Comparison of ENCODE assay signal across 8 cellular contexts in genomic region chr18:11906926-11907874, GRCh38. TPM values are rescaled to one million over a fixed set of nuclear protein-coding genes. Genes with fewer than 3 reads are reported as not detected.
DNase-seq lines count a peak whose midpoint lies in the region; ATAC-seq, FAIRE-seq and TF ChIP-seq lines count a peak whose summit lies in the region.

No MANE protein-coding gene starts in this region.

- POLR2A ChIA-PET in A549 (lab: Yijun Ruan, JAX), result no interaction called here

- H3K4me1 ChIP-seq in A549 (peaks cover 28% of the 10 kb centered on the region), HUES64 (ENCODE audit: insufficient read depth, low read length) (peaks cover 35% of the 10 kb centered on the region), muscle layer of duodenum (ENCODE audit: control insufficient read depth in 1 of 2, insufficient read depth in 2 of 2, low read length in 2 of 2) (peaks cover 0 to 8% of the 10 kb centered on the region in 2 donors)

- TF ChIP-seq POLR2A in A549 (IDR thresholded peaks at IDR 0.05; ENCODE audit: low read length), result no peak

- ATAC-seq in A549 (no peak), HG03442 (IDR thresholded peaks at IDR 0.05; ENCODE audit: unreplicated experiment) (no peak)

- H3K9ac ChIP-seq in HUES64 (ENCODE audit: low read depth, low read length), result peak overlapping the region; percentile 75; the same call in 1 of the 2 replicates

- H3K4me2 ChIP-seq in A549, result peak overlapping the region; percentile 69

- H3K27me3 ChIP-seq in HUES64 (ENCODE audit: insufficient read depth, low read length), result peaks cover 11% of the 10 kb centered on the region; the same call in 1 of the 2 replicates
- H3K27me3 ChIP-seq in bronchial epithelial cell (ENCODE audit: control insufficient read depth, insufficient read depth, low read length), result no peaks in the 10 kb centered on the region
- H3K27me3 ChIP-seq in muscle layer of duodenum (ENCODE audit: low read depth, low read length), result no peaks in the 10 kb centered on the region

- FAIRE-seq in A549 (lab: Jason Lieb, UNC), result no peak
- FAIRE-seq in bronchial epithelial cell (lab: Jason Lieb, UNC), result no peak
- FAIRE-seq in frontal cortex (lab: Jason Lieb, UNC), result no peak

- H3K4me3 ChIP-seq in A549 (peak overlapping the region; percentile 50), HUES64 (ENCODE audit: low read length) (peak overlapping the region; percentile 94), bronchial epithelial cell (ENCODE audit: low read depth, low read length) (peak overlapping the region; percentile 61), muscle layer of duodenum (ENCODE audit: low read depth in 1 of 2, low read length in 2 of 2) (peak overlapping the region; percentile 77 to 93)

- TF ChIP-seq CTCF in A549 (IDR thresholded peaks at IDR 0.05) (no peak), bronchial epithelial cell (IDR thresholded peaks at IDR 0.05; ENCODE audit: insufficient read depth, low read length, severe bottlenecking) (no peak)

- CTCF ChIA-PET in A549 (lab: Yijun Ruan, JAX), result no interaction called here

- 68% methylated on average over 20 of the region's 20 CpGs for WGBS in A549 (ENCODE audit: missing lambda C conversion rate)
- WGBS in HUES64, result 51% methylated on average over 17 of the region's 20 CpGs

- H3K36me3 ChIP-seq in HUES64 (ENCODE audit: insufficient read depth, low read length) (no peaks in the 10 kb centered on the region), bronchial epithelial cell (ENCODE audit: control insufficient read depth, insufficient read depth, low read length) (peaks cover 2% of the 10 kb centered on the region), muscle layer of duodenum (ENCODE audit: control insufficient read depth in 1 of 2, insufficient read depth in 2 of 2, low read length in 2 of 2) (peaks cover 8 to 34% of the 10 kb centered on the region in 2 donors)

- DNase-seq in A549 (ENCODE audit: low read depth in 1 of 2, low spot score in 1 of 2) (no peak), bronchial epithelial cell (ENCODE audit: low read depth) (no peak), frontal cortex (ENCODE audit: low spot score in 2 of 2) (no peak), medulla oblongata (ENCODE audit: extremely low spot score) (no peak), NCI-H1048 (lab: John Stamatoyannopoulos, UW) (no peak)

- no peak for TF ChIP-seq EP300 in A549 (IDR thresholded peaks at IDR 0.05)

- H3K9me3 ChIP-seq in A549, result no peaks in the 10 kb centered on the region
- H3K9me3 ChIP-seq in HUES64 (ENCODE audit: insufficient read depth, low read depth, low read length), result no peaks in the 10 kb centered on the region
- H3K9me3 ChIP-seq in muscle layer of duodenum (ENCODE audit: control insufficient read depth in 1 of 2, low read length in 2 of 2), result no peaks in the 10 kb centered on the region

- no peak for TF ChIP-seq RAD21 in A549 (conservative IDR thresholded peaks at IDR 0.05 in 1 of 2, IDR thresholded peaks at IDR 0.05 in 1 of 2)

- peak overlapping the region; percentile 82 to 98 for H3K27ac ChIP-seq in A549
- peak overlapping the region; percentile 64; the same call in 1 of the 2 replicates for H3K27ac ChIP-seq in HUES64 (ENCODE audit: low read depth, low read length)
- H3K27ac ChIP-seq in muscle layer of duodenum (ENCODE audit: low read length), result peak overlapping the region; percentile 98

TF ChIP-seq in A549, 52 proteins besides CTCF, POLR2A, EP300 and RAD21:
- TF ChIP-seq HDAC2 (IDR thresholded peaks at IDR 0.05), result no peak
- TF ChIP-seq HOXB13 (CRISPR knock-in tag; IDR thresholded peaks at IDR 0.05; ENCODE audit: low read depth), result no peak
- no peak for TF ChIP-seq CBX2 (IDR thresholded peaks at IDR 0.05; ENCODE audit: borderline replicate concordance, low read depth)

RNA-seq across cellular contexts. Expression of gene MPPE1, which starts 0.9 kb away (rescaled TPM):
- polyA plus RNA-seq in A549 (2011; rRNA removed), result 23.2 and 26.4 TPM in 2 replicates
- polyA plus RNA-seq in A549 (2012; cell fraction: cytosol; rRNA removed), result 13.3 and 15.1 TPM in 2 replicates
- 29.2 and 33.9 TPM in 2 replicates for polyA plus RNA-seq in A549 (2012; cell fraction: nucleus; rRNA removed)
- 18.5 to 20.4 TPM (median 19.5 TPM) in 3 replicates for polyA plus RNA-seq in A549 (2017; fragmentation: RNase III; extraction: RNeasy Plus Mini Kit Qiagen cat#74134 plus additional on column Dnase treatment)
- 12.9 and 18.9 TPM in 2 replicates for polyA minus RNA-seq in A549 (2011; rRNA and poly(A)+ RNA removed)
- polyA plus RNA-seq in HUES64 (2013, experiment 1 of 2), result 10.8 TPM
- 10.6 TPM for polyA plus RNA-seq in HUES64 (2013, experiment 2 of 2)
- 22.1 and 30.1 TPM in 2 replicates for total RNA-seq in bronchial epithelial cell
- 16.3 TPM for total RNA-seq in frontal cortex

RNA-seq across cellular contexts. Expression of gene CHMP1B, which starts 56.0 kb away (rescaled TPM):
- polyA plus RNA-seq in A549 (2011; rRNA removed) (53.0 and 60.8 TPM in 2 replicates), A549 (2017; fragmentation: RNase III; extraction: RNeasy Plus Mini Kit Qiagen cat#74134 plus additional on column Dnase treatment) (34.4 to 44.9 TPM (median 39.3 TPM) in 3 replicates)
- 36.0 and 39.7 TPM in 2 replicates for polyA plus RNA-seq in A549 (2012; cell fraction: cytosol; rRNA removed)
- 18.5 and 36.3 TPM in 2 replicates for polyA plus RNA-seq in A549 (2012; cell fraction: nucleus; rRNA removed)
- polyA minus RNA-seq in A549 (2011; rRNA and poly(A)+ RNA removed), result 38.6 and 41.5 TPM in 2 replicates
- 22.3 TPM for polyA plus RNA-seq in HUES64 (2013, experiment 1 of 2)
- polyA plus RNA-seq in HUES64 (2013, experiment 2 of 2), result 26.2 TPM
- total RNA-seq in bronchial epithelial cell (140 and 178 TPM in 2 replicates), frontal cortex (78.7 TPM)
